In genomic region chr1:205285391-205286101, GRCh38 we compare ENCODE assay signal across 9 cellular contexts. TPM values are rescaled to one million over a fixed set of nuclear protein-coding genes. Genes with fewer than 3 reads are reported as not detected.
DNase-seq lines count a peak whose midpoint lies in the region; ATAC-seq, FAIRE-seq and TF ChIP-seq lines count a peak whose summit lies in the region.
"Had no signal": no experiment of that assay in that cellular context is flagged by ENCODE, and none has a peak within 500 bp of the region (broad histone marks: within the 10 kb centered on the region; RNA-seq: fewer than 3 reads in every experiment).

No MANE protein-coding gene starts in this region.

- H3K27me3 ChIP-seq in DND-41 (ENCODE audit: insufficient read depth, low read length, poor library complexity) = no peaks in the 10 kb centered on the region
- H3K27me3 ChIP-seq in SJSA1 (replicated peaks) = no peaks in the 10 kb centered on the region
- H3K27me3 ChIP-seq in astrocyte (ENCODE audit: insufficient read depth, low read length) = no peaks in the 10 kb centered on the region
- H3K27me3 ChIP-seq in mucosa of rectum (ENCODE audit: control insufficient read depth in 2 of 2, insufficient read depth in 2 of 2, low read length in 2 of 2) = no peaks in the 10 kb centered on the region
- no peaks in the 10 kb centered on the region for H3K27me3 ChIP-seq in upper lobe of right lung

- peak; percentile 42 for ATAC-seq in DND-41 (ENCODE audit: insufficient read depth, low read depth)
- peak; percentile 20 for ATAC-seq in HG02623 (IDR thresholded peaks at IDR 0.05; ENCODE audit: unreplicated experiment)
- no peak for ATAC-seq in upper lobe of right lung

- DNase-seq in DND-41 (peak; percentile 69), SJSA1 (ENCODE audit: low read depth in 1 of 2, low spot score in 2 of 2) (peak in 1 of 2 experiments; percentile 53), astrocyte (ENCODE audit: low read depth) (no peak), upper lobe of right lung (no peak), amygdala (lab: John Stamatoyannopoulos, UW) (no peak), NCI-H345 treated with DMSO at 0.1 percent for 48 hours (lab: John Stamatoyannopoulos, UW; ENCODE audit: unreplicated experiment) (no peak)

- no peaks in the 10 kb centered on the region for H3K36me3 ChIP-seq in DND-41 (ENCODE audit: insufficient read depth, low read length)
- no peaks in the 10 kb centered on the region for H3K36me3 ChIP-seq in SJSA1
- H3K36me3 ChIP-seq in astrocyte (ENCODE audit: insufficient read depth, low read length) = no peaks in the 10 kb centered on the region
- no peaks in the 10 kb centered on the region for H3K36me3 ChIP-seq in mucosa of rectum (ENCODE audit: control insufficient read depth in 2 of 2, insufficient read depth in 2 of 2, low read length in 2 of 2)
- no peaks in the 10 kb centered on the region for H3K36me3 ChIP-seq in upper lobe of right lung

- H3K4me3 Mint-ChIP-seq in astrocyte (ENCODE audit: unreplicated experiment) = no peak overlapping the region

- H3K9me3 Mint-ChIP-seq in astrocyte (ENCODE audit: unreplicated experiment) = peaks cover 6% of the 10 kb centered on the region

- no peaks in the 10 kb centered on the region for H3K36me3 Mint-ChIP-seq in astrocyte (ENCODE audit: low read depth, unreplicated experiment)

- no peak overlapping the region for H2AFZ ChIP-seq in DND-41 (ENCODE audit: low read depth, low read length)
- H2AFZ ChIP-seq in astrocyte (ENCODE audit: low read depth, low read length) = no peak overlapping the region

- H3K79me2 ChIP-seq in DND-41 (ENCODE audit: insufficient read depth, low read length) (no peaks in the 10 kb centered on the region), astrocyte (ENCODE audit: insufficient read depth, low read length) (no peaks in the 10 kb centered on the region)

- H3K27ac ChIP-seq in DND-41 (ENCODE audit: low read length) (peak overlapping the region; percentile 34; the same call in 1 of the 2 replicates), SJSA1 (peak overlapping the region; percentile 46), astrocyte (ENCODE audit: low read depth, low read length) (peak overlapping the region; percentile 76), mucosa of rectum (ENCODE audit: low read depth in 2 of 2, low read length in 2 of 2) (peak overlapping the region; percentile 18 to 81), upper lobe of right lung (peak overlapping the region; percentile 24)

- H4K20me1 ChIP-seq in DND-41 (ENCODE audit: insufficient read depth, low read length) = peaks cover 38% of the 10 kb centered on the region
- H4K20me1 ChIP-seq in astrocyte (ENCODE audit: insufficient read depth, low read length) = no peaks in the 10 kb centered on the region

- no peak for TF ChIP-seq CTCF in DND-41 (IDR thresholded peaks at IDR 0.05; ENCODE audit: borderline replicate concordance, extremely low read depth, low read length, poor library complexity, severe bottlenecking)
- no peak for TF ChIP-seq CTCF in astrocyte (IDR thresholded peaks at IDR 0.05; ENCODE audit: insufficient read depth, low read depth, low read length)
- no peak for TF ChIP-seq CTCF in upper lobe of right lung (IDR thresholded peaks at IDR 0.05)

- peaks cover 53% of the 10 kb centered on the region for H3K4me1 Mint-ChIP-seq in astrocyte (ENCODE audit: low read depth, unreplicated experiment)

- H3K4me1 ChIP-seq in DND-41 (ENCODE audit: insufficient read depth, low read length) (peaks cover 50% of the 10 kb centered on the region), SJSA1 (replicated peaks) (peaks cover 52% of the 10 kb centered on the region), astrocyte (ENCODE audit: insufficient read depth, low read length) (peaks cover 50% of the 10 kb centered on the region), mucosa of rectum (ENCODE audit: control insufficient read depth in 2 of 2, insufficient read depth in 2 of 2, low read length in 2 of 2) (peaks cover 26 to 43% of the 10 kb centered on the region in 2 donors), upper lobe of right lung (peaks cover 44% of the 10 kb centered on the region)

- H3K9me3 ChIP-seq in DND-41 (ENCODE audit: insufficient read depth, low read length, severe bottlenecking) (no peaks in the 10 kb centered on the region), SJSA1 (replicated peaks) (no peaks in the 10 kb centered on the region), astrocyte (ENCODE audit: insufficient read depth, low read depth, low read length) (no peaks in the 10 kb centered on the region), mucosa of rectum (ENCODE audit: control insufficient read depth in 2 of 2, low read length in 2 of 2) (no peaks in the 10 kb centered on the region), upper lobe of right lung (no peaks in the 10 kb centered on the region)

- 0 out of 4 replicates have a peak overlapping the region, but pooled peaks of 1 of the 2 experiments have one; percentile 16 for H3K4me3 ChIP-seq in DND-41 (ENCODE audit: low read depth in 1 of 2, low read length in 2 of 2)
- H3K4me3 ChIP-seq in SJSA1 = no peak overlapping the region
- H3K4me3 ChIP-seq in astrocyte (ENCODE audit: insufficient read depth, low read depth, low read length) = peak overlapping the region; percentile 20
- H3K4me3 ChIP-seq in mucosa of rectum (ENCODE audit: low read length in 2 of 2) = peak overlapping the region in 1 of 2 donors; percentile 37
- H3K4me3 ChIP-seq in upper lobe of right lung = no peak overlapping the region

- no peak overlapping the region for H3K9ac ChIP-seq in DND-41 (ENCODE audit: low read depth, low read length)
- H3K9ac ChIP-seq in astrocyte (ENCODE audit: low read length) = peak overlapping the region; percentile 54
- H3K9ac ChIP-seq in mucosa of rectum (ENCODE audit: low read depth in 1 of 2, low read length in 2 of 2) = peak overlapping the region in 1 of 2 donors; percentile 54

- intact Hi-C loops in upper lobe of right lung (cut with DNase I) = no loop called here

- peak overlapping the region; percentile 89 for H3K27ac Mint-ChIP-seq in astrocyte (ENCODE audit: unreplicated experiment)

- H3K4me2 ChIP-seq in DND-41 (ENCODE audit: insufficient read depth, low read length) (peak overlapping the region; percentile 56), astrocyte (ENCODE audit: low read length) (peak overlapping the region; percentile 77)

- H3K27me3 Mint-ChIP-seq in astrocyte (ENCODE audit: low read depth, unreplicated experiment) = no peaks in the 10 kb centered on the region

- no peak for FAIRE-seq in astrocyte (lab: Jason Lieb, UNC)
- FAIRE-seq: islet of Langerhans had no signal

RNA-seq across cellular contexts. Expression of gene NUAK2, which starts 36.0 kb away (rescaled TPM):
- 2.9 and 5.8 TPM in 2 replicates for total RNA-seq in SJSA1 (2014; rRNA removed; shearing (Covaris generic))
- total RNA-seq in astrocyte (35.3 and 49.4 TPM in 2 replicates), upper lobe of right lung (8.8 TPM)

RNA-seq across cellular contexts. Expression of gene TMCC2, which starts 57.8 kb away (rescaled TPM):
- total RNA-seq in SJSA1 (2014; rRNA removed; shearing (Covaris generic)) = 8.2 and 10.3 TPM in 2 replicates
- total RNA-seq in astrocyte = 10.6 and 10.8 TPM in 2 replicates
- 4.8 TPM for total RNA-seq in upper lobe of right lung

Comparison
In these comparisons a context has a peak if more than half of its experiments do, and no peak if none do; other contexts are left out.
1. H3K27ac ChIP-seq: peak in every context shown above with its lines; median percentile 76 in astrocyte; 50 in mucosa of rectum; 46 in SJSA1; 34 in DND-41; 24 in upper lobe of right lung.